ENCODE assay signal across 8 cellular contexts in genomic region chr15:85543741-85544155, GRCh38.
DNase-seq lines count a peak whose midpoint lies in the region; ATAC-seq and TF ChIP-seq lines count a peak whose summit lies in the region.

No MANE protein-coding gene starts in this region.

- POLR2A ChIA-PET in activated CD4-positive, alpha-beta memory T cell treated with anti-CD3 and anti-CD28 coated beads for 36 hours (lab: Charles Lee): interaction anchor here (0.8 to 2.3 kb wide), 4 partner anchors 11 to 39 kb away, joined by 3 to 7 read pairs (median 4); no protein-coding TSS in a partner anchor
- POLR2A ChIA-PET in RWPE1 (lab: Yijun Ruan, JAX; ENCODE audit: low non-redundant PET): no interaction called here

- no peaks in the 10 kb centered on the region for H3K36me3 ChIP-seq in gastrocnemius medialis

- CTCF ChIA-PET in activated CD4-positive, alpha-beta memory T cell treated with anti-CD3 and anti-CD28 coated beads for 36 hours (lab: Charles Lee): interaction anchor here (1.2 to 3.2 kb wide), 3 partner anchors 12 to 39 kb away, joined by 4 to 13 read pairs (median 6); no protein-coding TSS in a partner anchor
- CTCF ChIA-PET in RWPE1 (lab: Yijun Ruan, JAX): interaction anchor here (0.6 to 0.7 kb wide), 2 partner anchors 12 to 165 kb away, joined by 4 read pairs; no protein-coding TSS in a partner anchor

- no peak overlapping the region for H3K4me3 Mint-ChIP-seq in activated CD4-positive, alpha-beta memory T cell treated with anti-CD3 and anti-CD28 coated beads for 36 hours

- peaks cover 16% of the 10 kb centered on the region for H3K36me3 Mint-ChIP-seq in activated CD4-positive, alpha-beta memory T cell treated with anti-CD3 and anti-CD28 coated beads for 36 hours

- no peaks in the 10 kb centered on the region for H3K27me3 ChIP-seq in gastrocnemius medialis

- H3K9me3 Mint-ChIP-seq in activated CD4-positive, alpha-beta memory T cell treated with anti-CD3 and anti-CD28 coated beads for 36 hours: no peaks in the 10 kb centered on the region

- H3K27ac ChIP-seq in gastrocnemius medialis (peak overlapping the region in 1 of 4 donors; percentile 37), RWPE1 (no peak overlapping the region)

- no peaks in the 10 kb centered on the region for H3K9me3 ChIP-seq in gastrocnemius medialis

- H3K27ac Mint-ChIP-seq in activated CD4-positive, alpha-beta memory T cell treated with anti-CD3 and anti-CD28 coated beads for 36 hours: no peak overlapping the region

- ATAC-seq in gastrocnemius medialis: peak; percentile 11 to 36

- intact Hi-C loops in activated CD4-positive, alpha-beta memory T cell treated with anti-CD3 and anti-CD28 coated beads for 36 hours (cut with micrococcal nuclease): loop anchor here (1.0 to 5.0 kb wide), 6 partner anchors 13 to 249 kb away; partner anchors contain the start of gene KLHL25
- intact Hi-C loops in gastrocnemius medialis (cut with DNase I; ENCODE audit: low total_unique reads): no loop called here

- TF ChIP-seq CTCF in gastrocnemius medialis (IDR thresholded peaks at IDR 0.05 in 4 of 5, conservative IDR thresholded peaks at IDR 0.05 in 1 of 5) (peak in 1 of 5 experiments; percentile 27), RWPE1 (conservative IDR thresholded peaks at IDR 0.05; ENCODE audit: low read depth) (no peak)

- H3K4me1 ChIP-seq in gastrocnemius medialis: peaks cover 0 to 7% of the 10 kb centered on the region in 2 donors

- no peak overlapping the region for H3K4me3 ChIP-seq in gastrocnemius medialis

- no peaks in the 10 kb centered on the region for H3K27me3 Mint-ChIP-seq in activated CD4-positive, alpha-beta memory T cell treated with anti-CD3 and anti-CD28 coated beads for 36 hours

- peak in 1 of 2 donors; percentile 30 for TF ChIP-seq POLR2A in gastrocnemius medialis (IDR thresholded peaks at IDR 0.05)

- in situ Hi-C loops in gastrocnemius medialis (cut with MboI; ENCODE audit: low sequenced_read_pairs in 4 of 4): no loop called here

- DNase-seq in SIG-M5 treated with dmso at 0.1 percent for 504 hours (lab: John Stamatoyannopoulos, UW; ENCODE audit: unreplicated experiment) (peak; percentile 44), SIG-M5 (lab: John Stamatoyannopoulos, UW) (no peak), globus pallidus (ENCODE audit: low spot score) (peak; percentile 19), gastrocnemius medialis (peak; percentile 53), OCI-M2 (lab: John Stamatoyannopoulos, UW; ENCODE audit: unreplicated experiment) (no peak), AG08395 (ENCODE audit: low spot score) (no peak), RWPE1 (ENCODE audit: low spot score) (no peak)
- peak; percentile 20 for DNase-seq in activated CD4-positive, alpha-beta memory T cell treated with anti-CD3 and anti-CD28 coated beads for 36 hours

- H3K4me1 Mint-ChIP-seq in activated CD4-positive, alpha-beta memory T cell treated with anti-CD3 and anti-CD28 coated beads for 36 hours (ENCODE audit: low read depth): peaks cover 80% of the 10 kb centered on the region

Comparison
In these comparisons a context has a peak if more than half of its experiments do, and no peak if none do; other contexts are left out.
1. DNase-seq: peak in SIG-M5 treated with dmso at 0.1 percent for 504 hours (single experiment), activated CD4-positive, alpha-beta memory T cell treated with anti-CD3 and anti-CD28 coated beads for 36 hours (single experiment), globus pallidus (single experiment) and gastrocnemius medialis (2 of 2); none in SIG-M5 (single experiment), OCI-M2 (single experiment), AG08395 (single experiment) and RWPE1 (single experiment).